Comparison of ENCODE assay signal across 20 cellular contexts in the genomic region with DNA sequence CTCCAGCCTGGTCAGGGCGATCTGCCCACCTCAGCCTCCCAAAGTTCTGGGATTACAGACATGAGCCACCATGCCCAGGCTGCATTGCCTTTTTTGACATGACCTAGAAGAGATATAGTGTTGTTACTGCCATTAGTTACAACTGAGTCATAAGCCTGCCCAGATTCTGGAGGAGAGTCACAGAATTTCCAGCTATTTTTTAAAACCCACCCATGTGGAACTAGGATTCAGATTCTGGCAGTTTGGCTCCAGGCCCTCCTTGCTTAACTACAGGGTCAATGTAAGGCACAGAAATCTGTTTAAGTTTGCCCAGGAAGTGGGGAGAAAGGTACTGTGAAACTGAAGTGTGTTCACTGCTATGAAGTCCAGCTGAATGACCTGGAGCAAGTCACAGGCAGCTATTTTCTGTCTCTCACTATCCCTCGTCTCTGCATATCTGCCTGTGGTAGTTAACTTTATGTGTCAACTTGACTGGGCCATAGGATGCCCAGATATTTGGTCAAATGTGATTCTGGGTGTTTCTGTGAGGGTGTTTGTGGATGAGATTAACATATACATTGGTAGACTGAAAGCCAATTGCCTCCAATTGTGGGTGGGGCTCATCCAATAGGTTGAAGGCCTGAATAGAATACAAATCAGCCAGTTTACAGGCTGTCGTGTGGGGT.
"Had no signal": no experiment of that assay in that cellular context is flagged by ENCODE, and none has a peak within 500 bp of the region (broad histone marks: within the 10 kb centered on the region; RNA-seq: fewer than 3 reads in every experiment).

No MANE protein-coding gene starts in this region.

- DNase-seq: dermis blood vessel endothelial cell; effector memory CD4-positive, alpha-beta T cell; hypothalamus; immature natural killer cell; islet precursor cell; kidney glomerular epithelial cell; left ventricle myocardium superior; lower lobe of right lung; right cardiac atrium; sigmoid colon; stimulated activated CD4-positive, alpha-beta T cell treated with anti-CD3 and anti-CD28 coated beads, Interleukin-4, amount 100 ng/mL, for 4 hours; stimulated activated naive CD8-positive, alpha-beta T cell treated with anti-CD3 and anti-CD28 coated beads, Interleukin-15, Interleukin-2, amounts not matched to agents 100 U/mL and 50 U/mL, for 24 hours; substantia nigra; testis had no signal

- H3K4me1 ChIP-seq: neural progenitor cell, prostate gland, testis had no signal

- H3K4me3 ChIP-seq: coronary artery, esophagus muscularis mucosa, lower lobe of right lung, neural progenitor cell, prostate gland, sigmoid colon, testis, tibial artery had no signal

- ATAC-seq: left ventricle myocardium superior; lower lobe of right lung; right cardiac atrium; stimulated activated memory B cell treated with anti-CD40 and anti-IgM and Interleukin-4, amounts not matched to agents 10 μg/mL and 1 μg/mL and 100 μg/mL, for 72 hours; stimulated activated naive CD8-positive, alpha-beta T cell treated with anti-CD3 and anti-CD28 coated beads, Interleukin-15, Interleukin-2, amounts not matched to agents 100 U/mL and 50 U/mL, for 24 hours had no signal

- H3K36me3 ChIP-seq: esophagus muscularis mucosa, lower lobe of right lung, neural progenitor cell, prostate gland, sigmoid colon, tibial artery had no signal

- H3K9ac ChIP-seq: neural progenitor cell had no signal

- H3K27me3 ChIP-seq: esophagus muscularis mucosa, neural progenitor cell, sigmoid colon, testis, tibial artery had no signal

- H3K4me2 ChIP-seq: neural progenitor cell had no signal

- H2AFZ ChIP-seq: neural progenitor cell had no signal

- H3K27ac ChIP-seq: coronary artery, esophagus muscularis mucosa, lower lobe of right lung, neural progenitor cell, prostate gland, sigmoid colon, testis, tibial artery had no signal

- H3K9me3 ChIP-seq: esophagus muscularis mucosa, lower lobe of right lung, prostate gland, sigmoid colon, testis, tibial artery had no signal
